ENCODE assay signal across 3 cellular contexts in the genomic region with DNA sequence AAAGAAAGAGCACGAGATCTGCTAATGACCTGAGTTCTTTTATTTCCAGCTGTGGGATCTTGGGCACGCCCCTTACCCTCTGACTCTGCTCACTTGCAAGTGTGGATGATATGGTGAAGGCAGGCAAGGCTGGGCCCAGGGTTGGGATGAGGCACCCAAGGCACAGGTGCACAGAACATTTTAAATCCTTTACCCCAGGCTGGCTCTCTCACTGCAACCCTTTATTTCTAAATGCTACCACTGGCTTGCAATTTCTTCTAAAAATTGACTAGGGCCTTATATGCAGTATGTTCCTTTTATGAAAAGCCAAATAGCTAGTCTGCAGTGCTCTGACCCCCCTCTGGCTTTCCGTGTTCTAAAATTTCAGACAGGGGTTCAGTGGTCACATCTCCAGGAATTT.
"Had no signal": no experiment of that assay in that cellular context is flagged by ENCODE, and none has a peak within 500 bp of the region (broad histone marks: within the 10 kb centered on the region; RNA-seq: fewer than 3 reads in every experiment).

No MANE protein-coding gene starts in this region.

- ATAC-seq: GM12878 had no signal

- DNase-seq: GDM1, GF-D8 had no signal

- H3K4me3 ChIP-seq: GM12878 had no signal
